Comparison of ENCODE assay signal across 12 cellular contexts in genomic region chr9:76472925-76473324, GRCh38. TPM values are rescaled to one million over a fixed set of nuclear protein-coding genes. Genes with fewer than 3 reads are reported as not detected.
DNase-seq lines count a peak whose midpoint lies in the region; ATAC-seq lines count a peak whose summit lies in the region.
"Had no signal": no experiment of that assay in that cellular context is flagged by ENCODE, and none has a peak within 500 bp of the region (broad histone marks: within the 10 kb centered on the region; RNA-seq: fewer than 3 reads in every experiment).

No MANE protein-coding gene starts in this region.

- H3K9me3 Mint-ChIP-seq in memory B cell: no peaks in the 10 kb centered on the region

- DNase-seq in A172 (ENCODE audit: low spot score) (peak; percentile 23), SJCRH30 (peak; percentile 30 to 64), memory B cell (ENCODE audit: low spot score in 2 of 2) (no peak), hypothalamus (lab: John Stamatoyannopoulos, UW) (no peak), NOMO-1 treated with DMSO at 0.1 percent for 48 hours (lab: John Stamatoyannopoulos, UW; ENCODE audit: unreplicated experiment) (no peak), NOMO-1 treated with dmso at 0.1 percent for 144 hours (lab: John Stamatoyannopoulos, UW; ENCODE audit: unreplicated experiment) (no peak)
- DNase-seq in stimulated activated CD4-positive, alpha-beta T cell treated with anti-CD3 and anti-CD28 coated beads, Interleukin-2, amount 100 ng/mL, for 48 hours: no peak
- DNase-seq: EL, GM23248, stomach had no signal

- peak overlapping the region; percentile 25 for H3K4me3 Mint-ChIP-seq in memory B cell

- H3K9me3 ChIP-seq in HUES6 (ENCODE audit: control insufficient read depth, insufficient read depth, low read depth, low read length): 0 out of 2 replicates have a peak, but pooled peaks cover 7% of the 10 kb centered on the region
- no peaks in the 10 kb centered on the region for H3K9me3 ChIP-seq in SJCRH30 (replicated peaks)
- H3K9me3 ChIP-seq: ascending aorta, stomach had no signal

- no peak overlapping the region for H3K4me3 ChIP-seq in HUES6 (ENCODE audit: low read depth, low read length)
- H3K4me3 ChIP-seq in SJCRH30: no peak overlapping the region; the same call in 1 of the 2 replicates
- H3K4me3 ChIP-seq: ascending aorta, GM23248, stomach had no signal

- peaks cover 18% of the 10 kb centered on the region for H3K4me1 Mint-ChIP-seq in memory B cell

- ATAC-seq in memory B cell (ENCODE audit: low read depth): no peak

- 0 out of 2 replicates have a peak overlapping the region, but pooled peaks have one; percentile 14 for H3K27ac ChIP-seq in HUES6 (ENCODE audit: low read depth, low read length)
- H3K27ac ChIP-seq in SJCRH30: peak overlapping the region; percentile 28; the same call in 1 of the 2 replicates
- H3K27ac ChIP-seq: ascending aorta, GM23248 had no signal

- H3K27me3 ChIP-seq in HUES6 (ENCODE audit: control insufficient read depth, insufficient read depth, low read length): no peaks in the 10 kb centered on the region
- no peaks in the 10 kb centered on the region for H3K27me3 ChIP-seq in SJCRH30
- H3K27me3 ChIP-seq: ascending aorta, stomach had no signal

- H3K4me1 ChIP-seq in HUES6 (ENCODE audit: control insufficient read depth, insufficient read depth, low read length): peaks cover 52% of the 10 kb centered on the region
- peaks cover 7% of the 10 kb centered on the region; the same call in 1 of the 2 replicates for H3K4me1 ChIP-seq in SJCRH30
- H3K4me1 ChIP-seq: ascending aorta had no signal

- H3K9ac ChIP-seq in HUES6 (ENCODE audit: low read length): no peak overlapping the region
- H3K9ac ChIP-seq: GM23248 had no signal

- no peak overlapping the region for H3K27ac Mint-ChIP-seq in memory B cell

- H3K36me3 Mint-ChIP-seq in memory B cell: no peaks in the 10 kb centered on the region

- H3K27me3 Mint-ChIP-seq in memory B cell: peaks cover 14% of the 10 kb centered on the region

- H3K36me3 ChIP-seq in HUES6 (ENCODE audit: control insufficient read depth, insufficient read depth, low read length): no peaks in the 10 kb centered on the region; the same call in 1 of the 2 replicates
- no peaks in the 10 kb centered on the region; the same call in 1 of the 2 replicates for H3K36me3 ChIP-seq in SJCRH30
- H3K36me3 ChIP-seq: ascending aorta had no signal

RNA-seq across cellular contexts. Expression of gene GCNT1, which starts 13.9 kb away (rescaled TPM):
- total RNA-seq in A172 (2014; rRNA removed; shearing (Covaris generic)): 1.6 and 2.7 TPM in 2 replicates
- total RNA-seq in SJCRH30 (2014; rRNA removed; shearing (Covaris generic)): 10.1 and 14.0 TPM in 2 replicates

Comparison
In these comparisons a context has a peak if more than half of its experiments do, and no peak if none do; other contexts are left out.
1. DNase-seq: peak in A172 (single experiment) and SJCRH30 (2 of 2); none in memory B cell (0 of 2), hypothalamus (0 of 51), NOMO-1 treated with DMSO at 0.1 percent for 48 hours (single experiment), stimulated activated CD4-positive, alpha-beta T cell treated with anti-CD3 and anti-CD28 coated beads, Interleukin-2, amount 100 ng/mL, for 48 hours (0 of 2) and NOMO-1 treated with dmso at 0.1 percent for 144 hours (single experiment).